8 cellular contexts compared by ENCODE assay signal in the genomic region with DNA sequence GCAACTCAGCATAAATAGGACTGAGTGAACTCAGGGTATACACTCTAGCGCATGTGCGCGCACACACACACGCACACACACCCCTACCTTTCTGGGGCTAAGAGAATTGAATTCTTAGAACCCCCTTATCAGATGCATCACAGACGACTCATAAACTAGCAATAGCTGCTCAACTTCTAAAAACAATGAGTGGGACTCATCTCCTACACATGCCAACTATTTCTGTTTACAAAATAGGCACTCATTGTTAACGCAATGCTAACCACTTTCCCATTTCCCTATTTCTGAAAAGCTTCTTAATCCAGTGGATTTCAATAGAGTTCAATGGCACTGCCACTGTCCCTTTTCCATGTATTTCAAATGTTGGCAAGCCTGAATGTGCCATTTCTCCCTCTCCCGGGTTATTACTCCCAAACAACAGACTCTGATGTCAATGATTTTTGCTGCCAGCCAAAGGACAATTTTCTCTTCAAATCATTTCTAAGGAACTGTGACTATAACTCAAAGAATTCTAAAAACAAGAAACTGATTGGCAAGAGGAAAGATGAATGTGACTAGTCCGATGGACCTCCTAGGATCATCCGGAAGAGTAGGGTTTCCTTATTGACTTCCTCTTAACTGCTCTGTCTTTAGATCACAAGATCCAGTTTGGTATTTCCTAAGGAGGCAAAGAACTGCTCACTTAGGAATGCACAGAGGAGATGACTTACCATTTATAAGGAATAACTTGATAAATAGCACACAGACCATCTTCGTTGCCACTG. TPM values are rescaled to one million over a fixed set of nuclear protein-coding genes. Genes with fewer than 3 reads are reported as not detected.
A peak's percentile ranks its signal among the peaks of the same experiment; 100 is the strongest.
DNase-seq lines count a peak whose midpoint lies in the region; ATAC-seq and TF ChIP-seq lines count a peak whose summit lies in the region.

No MANE protein-coding gene starts in this region.

- peak; percentile 91 for DNase-seq in HFFc6
- peak; percentile 21 for DNase-seq in UCSD-AML1 (lab: John Stamatoyannopoulos, UW; ENCODE audit: unreplicated experiment)
- DNase-seq in cardiac fibroblast (ENCODE audit: low read depth in 2 of 2), result peak; percentile 81 to 93
- no peak for DNase-seq in natural killer cell

- peak overlapping the region; percentile 5 for H3K27ac ChIP-seq in urinary bladder (ENCODE audit: low read depth)

- peak overlapping the region; percentile 81 for H3K4me3 Mint-ChIP-seq in HFFc6
- H3K4me3 Mint-ChIP-seq in natural killer cell, result peak overlapping the region; percentile 63

- no peak overlapping the region for H3K4me3 ChIP-seq in cardiac fibroblast (replicated peaks in 1 of 2; ENCODE audit: low read depth in 2 of 2, low read length in 2 of 2)
- H3K4me3 ChIP-seq in urinary bladder (ENCODE audit: low read depth, low read length), result no peak overlapping the region

- H3K27me3 Mint-ChIP-seq in HFFc6 (ENCODE audit: insufficient read depth) (peaks cover 3% of the 10 kb centered on the region), natural killer cell (ENCODE audit: low read depth in 2 of 2) (no peaks in the 10 kb centered on the region)

- H3K4me1 Mint-ChIP-seq in HFFc6 (ENCODE audit: low read depth) (peaks cover 88% of the 10 kb centered on the region), natural killer cell (peaks cover 86 to 96% of the 10 kb centered on the region in 2 donors)

- H3K36me3 ChIP-seq in urinary bladder (ENCODE audit: insufficient read depth), result no peaks in the 10 kb centered on the region

- peak overlapping the region; percentile 91 for H3K27ac Mint-ChIP-seq in HFFc6
- peak overlapping the region; percentile 97 to 98 for H3K27ac Mint-ChIP-seq in natural killer cell

- intact Hi-C loops in natural killer cell (cut with micrococcal nuclease), result loop anchor here (5.0 kb wide), 3 partner anchors 228 to 1592 kb away; partner anchors contain the start of genes ARID2 and SCAF11

- H3K4me1 ChIP-seq in urinary bladder (ENCODE audit: insufficient read depth), result no peaks in the 10 kb centered on the region

- H3K9me3 Mint-ChIP-seq in HFFc6, result no peaks in the 10 kb centered on the region
- no peaks in the 10 kb centered on the region for H3K9me3 Mint-ChIP-seq in natural killer cell

- no peak for TF ChIP-seq CTCF in HFFc6 (IDR thresholded peaks at IDR 0.05)
- TF ChIP-seq CTCF in cardiac fibroblast (IDR thresholded peaks at IDR 0.05; ENCODE audit: low read depth, low read length), result no peak
- no peak for TF ChIP-seq CTCF in natural killer cell (IDR thresholded peaks at IDR 0.05)

- peaks cover 44% of the 10 kb centered on the region for H3K36me3 Mint-ChIP-seq in HFFc6 (ENCODE audit: low read depth)
- H3K36me3 Mint-ChIP-seq in natural killer cell, result peaks cover 10% of the 10 kb centered on the region

- ATAC-seq in natural killer cell (peak in 2 of 3 donors; percentile 8 to 16), GM19023 (IDR thresholded peaks at IDR 0.05; ENCODE audit: unreplicated experiment) (no peak), HG02610 (IDR thresholded peaks at IDR 0.05; ENCODE audit: unreplicated experiment) (no peak), GM19328 (IDR thresholded peaks at IDR 0.05; ENCODE audit: unreplicated experiment) (no peak)

- WGBS in urinary bladder, result 69% methylated on average over 10 of the region's 10 CpGs

RNA-seq across cellular contexts. Expression of gene SLC38A1, which starts 48.8 kb away (rescaled TPM):
- total RNA-seq in HFFc6 (2021; fragmentation: NEBNext Ultra II Directional; extraction: Animal tissue kit (Norgen Biotek cat#: 25700)), result 10 to 100 TPM; 78.2 to 98.5 (median 88.6) TPM
- total RNA-seq in natural killer cell, result 100 to 1,000 TPM; 295 to 385 (median 354) TPM
- total RNA-seq in urinary bladder, result 81.7 TPM
- polyA plus RNA-seq in urinary bladder, result 15.1 TPM

Comparison
In these comparisons a context has a peak if more than half of its experiments do, and no peak if none do; other contexts are left out.
1. ATAC-seq: peak in natural killer cell (2 of 3); none in GM19023 (single experiment), HG02610 (single experiment) and GM19328 (single experiment).